1 cellular context compared by ENCODE assay signal in genomic region chr2:15225131-15225530, GRCh38.
TF ChIP-seq lines count a peak whose summit lies in the region.

No MANE protein-coding gene starts in this region.

TF ChIP-seq in SK-N-SH treated with all-trans-retinoic acid at 6 μM for 48 hours, 23 proteins besides CTCF, POLR2A, EP300 and RAD21 (continued from another document):
- TF ChIP-seq CREB5 (CRISPR knock-in tag; IDR thresholded peaks at IDR 0.05; ENCODE audit: low read depth): no peak
- TF ChIP-seq ARNTL (CRISPR knock-in tag; IDR thresholded peaks at IDR 0.05; ENCODE audit: borderline replicate concordance, low read depth): no peak
- no peak for TF ChIP-seq PPARA (CRISPR knock-in tag; IDR thresholded peaks at IDR 0.05; ENCODE audit: borderline replicate concordance)
- no peak for TF ChIP-seq ZNF565 (CRISPR knock-in tag; conservative IDR thresholded peaks at IDR 0.05; ENCODE audit: low read depth)
